Comparison of ENCODE assay signal across 8 cellular contexts in genomic region chr17:75779250-75779986, GRCh38. TPM values are rescaled to one million over a fixed set of nuclear protein-coding genes. Genes with fewer than 3 reads are reported as not detected.
DNase-seq lines count a peak whose midpoint lies in the region; ATAC-seq and TF ChIP-seq lines count a peak whose summit lies in the region.

No MANE protein-coding gene starts in this region.

- peaks cover 60% of the 10 kb centered on the region for H3K4me1 Mint-ChIP-seq in activated B cell treated with CpG ODN at 0.5 μM for 24 hours

- intact Hi-C loops in activated B cell treated with CpG ODN at 0.5 μM for 24 hours (cut with micrococcal nuclease), result loop anchor here (1.0 to 5.0 kb wide), 6 partner anchors 14 to 948 kb away; partner anchors contain the start of genes GALK1, JMJD6, LLGL2 and METTL23

- peak overlapping the region; percentile 89 for H3K4me3 Mint-ChIP-seq in activated B cell treated with CpG ODN at 0.5 μM for 24 hours

- in situ Hi-C loops in GM18951 (cut with MboI; ENCODE audit: low sequenced_read_pairs, unreplicated experiment), result no loop called here

- no peak for TF ChIP-seq CTCF in activated B cell treated with CpG ODN at 0.5 μM for 24 hours (IDR thresholded peaks at IDR 0.05)

- peak overlapping the region; percentile 94 for H3K27ac Mint-ChIP-seq in activated B cell treated with CpG ODN at 0.5 μM for 24 hours

- no peaks in the 10 kb centered on the region for H3K27me3 Mint-ChIP-seq in activated B cell treated with CpG ODN at 0.5 μM for 24 hours

- H3K9me3 Mint-ChIP-seq in activated B cell treated with CpG ODN at 0.5 μM for 24 hours, result peaks cover 2% of the 10 kb centered on the region

- DNase-seq in AG08395 (ENCODE audit: low spot score) (peak; percentile 98), NCI-H2227 treated with DMSO at 0.1 percent for 48 hours (lab: John Stamatoyannopoulos, UW) (peak; percentile 99), activated B cell treated with CpG ODN at 0.5 μM for 24 hours (peak; percentile 87), caudate nucleus (lab: John Stamatoyannopoulos, UW) (peak; percentile 80 to 100 (median 96)), inferior parietal cortex (ENCODE audit: extremely low spot score) (peak; percentile 100)
- DNase-seq in stimulated activated CD4-positive, alpha-beta T cell treated with anti-CD3 and anti-CD28 coated beads, Interleukin-12 subunit alpha, Interleukin-12 subunit beta, amount 100 ng/mL, for 24 hours (ENCODE audit: low read depth in 2 of 2), result peak; percentile 82 to 86

- peak overlapping the region; percentile 94 for H3K27ac ChIP-seq in caudate nucleus (ENCODE audit: low read depth, low read length)

- ATAC-seq in HG03175 (IDR thresholded peaks at IDR 0.05; ENCODE audit: unreplicated experiment) (peak; percentile 73), activated B cell treated with CpG ODN at 0.5 μM for 24 hours (ENCODE audit: low read depth) (peak; percentile 64)

- peak; percentile 100 for TF ChIP-seq POLR2A in GM18951 (IDR thresholded peaks at IDR 0.05; ENCODE audit: extremely low read depth, insufficient read depth, insufficient read length)

- CTCF ChIA-PET in activated B cell treated with CpG ODN at 0.5 μM for 24 hours (lab: Charles Lee), result interaction anchor here (1.1 to 1.5 kb wide), 2 partner anchors 26 to 50 kb away, joined by 3 to 6 read pairs; no protein-coding TSS in a partner anchor

- POLR2A ChIA-PET in activated B cell treated with CpG ODN at 0.5 μM for 24 hours (lab: Charles Lee), result interaction anchor here (0.6 to 7.8 kb wide), 53 partner anchors 9 to 957 kb away, joined by 3 to 91 read pairs (median 4); partner anchors contain the start of genes ACOX1, GALK1, GRB2 and MIF4GD

- H3K36me3 Mint-ChIP-seq in activated B cell treated with CpG ODN at 0.5 μM for 24 hours (ENCODE audit: low read depth), result peaks cover 45% of the 10 kb centered on the region

RNA-seq across cellular contexts. Expression of gene UNK, which starts 5.2 kb away (rescaled TPM):
- 52.3 and 61.2 TPM in 2 replicates for total RNA-seq in activated B cell treated with CpG ODN at 0.5 μM for 24 hours

RNA-seq across cellular contexts. Expression of gene GALK1, which starts 14.4 kb away (rescaled TPM):
- total RNA-seq in activated B cell treated with CpG ODN at 0.5 μM for 24 hours, result 14.9 and 22.9 TPM in 2 replicates

RNA-seq across cellular contexts. Expression of gene ITGB4, which starts 58.2 kb away (rescaled TPM):
- 2.1 and 2.2 TPM in 2 replicates for total RNA-seq in activated B cell treated with CpG ODN at 0.5 μM for 24 hours

Comparison
In these comparisons a context has a peak if more than half of its experiments do, and no peak if none do; other contexts are left out.
1. Peak in every context shown above with its lines: DNase-seq, ATAC-seq and H3K27ac ChIP-seq.